In genomic region chr16:4801962-4802658, GRCh38 we compare ENCODE assay signal across 8 cellular contexts. TPM values are rescaled to one million over a fixed set of nuclear protein-coding genes. Genes with fewer than 3 reads are reported as not detected.
A peak's percentile ranks its signal among the peaks of the same experiment; 100 is the strongest.
DNase-seq lines count a peak whose midpoint lies in the region; ATAC-seq, FAIRE-seq and TF ChIP-seq lines count a peak whose summit lies in the region.

Gene ROGDI, minus strand, starts transcription at chr16:4802633. Its CDS starts 62 bp downstream, at chr16:4802571.

- ATAC-seq in HG02798 (IDR thresholded peaks at IDR 0.05; ENCODE audit: poor library complexity, unreplicated experiment) = peak; percentile 59

- peaks cover 16% of the 10 kb centered on the region for H4K20me1 ChIP-seq in astrocyte (ENCODE audit: insufficient read depth, low read length)

- in situ Hi-C loops in GM13977 (cut with MboI; ENCODE audit: low pct_unique_long_range_greater_than_20kb, low sequenced_read_pairs, unreplicated experiment) = no loop called here

- TF ChIP-seq CTCF in GM13977 (IDR thresholded peaks at IDR 0.05; ENCODE audit: extremely low read depth, insufficient read depth, missing control alignments) (no peak), astrocyte (IDR thresholded peaks at IDR 0.05; ENCODE audit: insufficient read depth, low read depth, low read length) (no peak), retinal pigment epithelial cell (conservative IDR thresholded peaks at IDR 0.05; ENCODE audit: low read depth, low read length) (no peak)

- H3K4me3 Mint-ChIP-seq in astrocyte (ENCODE audit: unreplicated experiment) = peak within 1 kb of the TSS; percentile 89

- peaks cover 10% of the 10 kb centered on the region for H3K36me3 Mint-ChIP-seq in astrocyte (ENCODE audit: low read depth, unreplicated experiment)

- peaks cover 6% of the 10 kb centered on the region for H3K36me3 ChIP-seq in astrocyte (ENCODE audit: insufficient read depth, low read length)

- no peak for FAIRE-seq in astrocyte (lab: Jason Lieb, UNC)

- H3K4me3 ChIP-seq in astrocyte (ENCODE audit: insufficient read depth, low read depth, low read length) (peak within 1 kb of the TSS; percentile 71), retinal pigment epithelial cell (ENCODE audit: low read length) (peak within 1 kb of the TSS; percentile 66)

- no peaks in the 10 kb centered on the region for H3K9me3 Mint-ChIP-seq in astrocyte (ENCODE audit: unreplicated experiment)

- H3K9ac ChIP-seq in astrocyte (ENCODE audit: low read length) = peak within 1 kb of the TSS; percentile 76

- no peaks in the 10 kb centered on the region for H3K9me3 ChIP-seq in astrocyte (ENCODE audit: insufficient read depth, low read depth, low read length)

- H3K4me1 ChIP-seq in astrocyte (ENCODE audit: insufficient read depth, low read length) = peaks cover 10% of the 10 kb centered on the region

- H3K27me3 Mint-ChIP-seq in astrocyte (ENCODE audit: low read depth, unreplicated experiment) = no peaks in the 10 kb centered on the region

- DNase-seq in GM13977 (ENCODE audit: low spot score) = peak; percentile 88
- DNase-seq in NCI-H1417 (lab: John Stamatoyannopoulos, UW) = peak; percentile 77 to 88 (median 85)
- peak; percentile 59 to 85 (median 80) for DNase-seq in T-helper 2 cell
- DNase-seq in astrocyte (ENCODE audit: low read depth) = peak; percentile 36
- DNase-seq in hippocampal formation (lab: John Stamatoyannopoulos, UW) = peak; percentile 42 to 44
- DNase-seq in retinal pigment epithelial cell (ENCODE audit: low read depth) = no peak
- no peak for DNase-seq in NCI-H446 treated with DMSO at 0.1 percent for 48 hours (lab: John Stamatoyannopoulos, UW)

- H3K4me1 Mint-ChIP-seq in astrocyte (ENCODE audit: low read depth, unreplicated experiment) = peaks cover 17% of the 10 kb centered on the region

- peak within 1 kb of the TSS; percentile 86 for H2AFZ ChIP-seq in astrocyte (ENCODE audit: low read depth, low read length)

- peak within 1 kb of the TSS; percentile 91 for H3K27ac Mint-ChIP-seq in astrocyte (ENCODE audit: unreplicated experiment)

- H3K4me2 ChIP-seq in astrocyte (ENCODE audit: low read length) = peak within 1 kb of the TSS; percentile 96

- H3K27ac ChIP-seq in astrocyte (ENCODE audit: low read depth, low read length) = peak within 1 kb of the TSS; percentile 66

- H3K27me3 ChIP-seq in astrocyte (ENCODE audit: insufficient read depth, low read length) = no peaks in the 10 kb centered on the region

- H3K79me2 ChIP-seq in astrocyte (ENCODE audit: insufficient read depth, low read length) = no peaks in the 10 kb centered on the region

RNA-seq across cellular contexts. Expression of gene ROGDI, which starts in this region (rescaled TPM):
- 33.6 and 38.0 TPM in 2 replicates for total RNA-seq in astrocyte

Comparison
In these comparisons a context has a peak if more than half of its experiments do, and no peak if none do; other contexts are left out.
1. DNase-seq: peak in GM13977 (single experiment), NCI-H1417 (3 of 3), T-helper 2 cell (5 of 5), astrocyte (single experiment) and hippocampal formation (2 of 2); none in retinal pigment epithelial cell (single experiment) and NCI-H446 treated with DMSO at 0.1 percent for 48 hours (single experiment).